12 cellular contexts compared by ENCODE assay signal in genomic region chr1:89465201-89465600, GRCh38. TPM values are rescaled to one million over a fixed set of nuclear protein-coding genes. Genes with fewer than 3 reads are reported as not detected.
A peak's percentile ranks its signal among the peaks of the same experiment; 100 is the strongest.
DNase-seq lines count a peak whose midpoint lies in the region; ATAC-seq lines count a peak whose summit lies in the region.
"Had no signal": no experiment of that assay in that cellular context is flagged by ENCODE, and none has a peak within 500 bp of the region (broad histone marks: within the 10 kb centered on the region; RNA-seq: fewer than 3 reads in every experiment).

No MANE protein-coding gene starts in this region.

- H3K27ac Mint-ChIP-seq in CD4-positive, CD25-positive, alpha-beta regulatory T cell, result no peak overlapping the region
- no peak overlapping the region for H3K27ac Mint-ChIP-seq in activated naive CD8-positive, alpha-beta T cell treated with anti-CD3 and anti-CD28 coated beads for 36 hours
- H3K27ac Mint-ChIP-seq: neural progenitor cell had no signal

- ATAC-seq in CD4-positive, CD25-positive, alpha-beta regulatory T cell (ENCODE audit: low read depth in 2 of 2), result peak; percentile 40 to 46
- ATAC-seq in GM18508 (IDR thresholded peaks at IDR 0.05; ENCODE audit: insufficient read depth, unreplicated experiment) (peak; percentile 39), HG03175 (IDR thresholded peaks at IDR 0.05; ENCODE audit: unreplicated experiment) (peak; percentile 75), HG02642 (IDR thresholded peaks at IDR 0.05; ENCODE audit: poor library complexity, unreplicated experiment) (no peak)

- H3K4me3 Mint-ChIP-seq in CD4-positive, CD25-positive, alpha-beta regulatory T cell, result no peak overlapping the region
- no peak overlapping the region for H3K4me3 Mint-ChIP-seq in activated naive CD8-positive, alpha-beta T cell treated with anti-CD3 and anti-CD28 coated beads for 36 hours
- H3K4me3 Mint-ChIP-seq: neural progenitor cell had no signal

- H3K27ac ChIP-seq in CD4-positive, CD25-positive, alpha-beta regulatory T cell (ENCODE audit: insufficient read depth, low read length, poor library complexity, severe bottlenecking), result no peak overlapping the region
- H3K27ac ChIP-seq in GM23248, result no peak overlapping the region
- H3K27ac ChIP-seq: dorsolateral prefrontal cortex, neural progenitor cell, SK-N-MC had no signal

- peaks cover 0 to 2% (median 0%) of the 10 kb centered on the region in 7 donors for H3K9me3 Mint-ChIP-seq in CD4-positive, CD25-positive, alpha-beta regulatory T cell
- H3K9me3 Mint-ChIP-seq in activated naive CD8-positive, alpha-beta T cell treated with anti-CD3 and anti-CD28 coated beads for 36 hours, result peaks cover 1% of the 10 kb centered on the region
- H3K9me3 Mint-ChIP-seq: neural progenitor cell had no signal

- H4K20me1 ChIP-seq in GM23248 (ENCODE audit: insufficient read depth), result no peaks in the 10 kb centered on the region

- H3K4me2 ChIP-seq in GM23248 (ENCODE audit: unreplicated experiment), result no peak overlapping the region
- H3K4me2 ChIP-seq: neural progenitor cell had no signal

- H3F3A ChIP-seq in GM23248 (ENCODE audit: insufficient read depth), result no peaks in the 10 kb centered on the region

- in situ Hi-C loops in GM23248 (cut with MboI), result no loop called here

- no peak overlapping the region for H3K9ac ChIP-seq in GM23248
- H3K9ac ChIP-seq: neural progenitor cell had no signal

- H3K79me2 ChIP-seq in GM23248 (ENCODE audit: insufficient read depth), result no peaks in the 10 kb centered on the region

- no peak overlapping the region for H2AFZ ChIP-seq in GM23248
- H2AFZ ChIP-seq: neural progenitor cell had no signal

- peaks cover 82% of the 10 kb centered on the region for H3K27me3 Mint-ChIP-seq in CD4-positive, CD25-positive, alpha-beta regulatory T cell
- H3K27me3 Mint-ChIP-seq in activated naive CD8-positive, alpha-beta T cell treated with anti-CD3 and anti-CD28 coated beads for 36 hours, result peaks cover 80% of the 10 kb centered on the region

- no peaks in the 10 kb centered on the region for H3K9me3 ChIP-seq in CD4-positive, CD25-positive, alpha-beta regulatory T cell (ENCODE audit: control insufficient read depth in 2 of 2, low read length in 2 of 2)
- H3K9me3 ChIP-seq in GM23248 (ENCODE audit: low read depth), result no peaks in the 10 kb centered on the region

- no peaks in the 10 kb centered on the region for H3K9me2 ChIP-seq in GM23248 (ENCODE audit: insufficient read depth)

- peaks cover 0 to 15% (median 8%) of the 10 kb centered on the region in 4 donors for H3K4me1 Mint-ChIP-seq in CD4-positive, CD25-positive, alpha-beta regulatory T cell
- H3K4me1 Mint-ChIP-seq in activated naive CD8-positive, alpha-beta T cell treated with anti-CD3 and anti-CD28 coated beads for 36 hours, result peaks cover 29% of the 10 kb centered on the region
- H3K4me1 Mint-ChIP-seq: neural progenitor cell had no signal

- no peak for DNase-seq in CD4-positive, CD25-positive, alpha-beta regulatory T cell
- DNase-seq in activated naive CD8-positive, alpha-beta T cell treated with anti-CD3 and anti-CD28 coated beads for 36 hours, result peak; percentile 17
- no peak for DNase-seq in NCI-H510A (lab: John Stamatoyannopoulos, UW)
- DNase-seq in SIG-M5 treated with dmso at 0.1 percent for 504 hours (lab: John Stamatoyannopoulos, UW; ENCODE audit: unreplicated experiment), result no peak
- DNase-seq in GM23248, result no peak
- DNase-seq: dorsolateral prefrontal cortex, NCI-H146 had no signal

- peaks cover 5% of the 10 kb centered on the region for H3K4me1 ChIP-seq in CD4-positive, CD25-positive, alpha-beta regulatory T cell (ENCODE audit: control insufficient read depth, insufficient read depth, low read length, poor library complexity, severe bottlenecking)
- H3K4me1 ChIP-seq in GM23248 (ENCODE audit: insufficient read depth), result no peaks in the 10 kb centered on the region
- H3K4me1 ChIP-seq: neural progenitor cell had no signal

- H3K36me3 Mint-ChIP-seq in CD4-positive, CD25-positive, alpha-beta regulatory T cell, result peaks cover 3% of the 10 kb centered on the region
- peaks cover 4% of the 10 kb centered on the region for H3K36me3 Mint-ChIP-seq in activated naive CD8-positive, alpha-beta T cell treated with anti-CD3 and anti-CD28 coated beads for 36 hours
- H3K36me3 Mint-ChIP-seq: neural progenitor cell had no signal

- H3K4me3 ChIP-seq in CD4-positive, CD25-positive, alpha-beta regulatory T cell (ENCODE audit: low read depth, low read length), result no peak overlapping the region
- no peak overlapping the region for H3K4me3 ChIP-seq in GM23248
- H3K4me3 ChIP-seq: dorsolateral prefrontal cortex, neural progenitor cell, SK-N-MC had no signal

- 92 to 95% methylated on average over 1 of the region's 1 CpG for WGBS in GM23248 (ENCODE audit: low coverage in 1 of 2, low lambda C conversion rate in 2 of 2, missing lambda C conversion rate in 2 of 2), 2 experiments

- H3K36me3 ChIP-seq in CD4-positive, CD25-positive, alpha-beta regulatory T cell (ENCODE audit: control insufficient read depth, insufficient read depth, low read length), result no peaks in the 10 kb centered on the region
- H3K36me3 ChIP-seq in GM23248 (ENCODE audit: low read depth), result no peaks in the 10 kb centered on the region
- H3K36me3 ChIP-seq: neural progenitor cell had no signal

- peaks cover 31% of the 10 kb centered on the region for H3K27me3 ChIP-seq in CD4-positive, CD25-positive, alpha-beta regulatory T cell (ENCODE audit: control insufficient read depth, insufficient read depth, low read length)
- peaks cover 10% of the 10 kb centered on the region; the same call in 1 of the 2 replicates for H3K27me3 ChIP-seq in GM23248 (replicated peaks; ENCODE audit: insufficient read depth)
- H3K27me3 ChIP-seq: dorsolateral prefrontal cortex, neural progenitor cell had no signal

RNA-seq across cellular contexts. Expression of gene LRRC8B, which starts 59.4 kb away (rescaled TPM):
- total RNA-seq in CD4-positive, CD25-positive, alpha-beta regulatory T cell, result 20.4 TPM
- polyA plus RNA-seq in CD4-positive, CD25-positive, alpha-beta regulatory T cell, result 10 to 100 TPM in 3 of 4 donors, 1 to 10 TPM in 1; 8.9 to 19.6 (median 17.7) TPM
- 10 to 100 TPM; 22.3 to 24.5 TPM for total RNA-seq in activated naive CD8-positive, alpha-beta T cell treated with anti-CD3 and anti-CD28 coated beads for 36 hours
- total RNA-seq in GM23248 (2014; rRNA removed; shearing (Covaris generic)), result 0.32 and 0.63 TPM in 2 replicates
- 0.33 and 0.54 TPM in 2 replicates for polyA plus RNA-seq in GM23248 (2016; fragmentation: Nextera tagmentation; extraction: Ambion mirVana)

Comparison
In these comparisons a context has a peak if more than half of its experiments do, and no peak if none do; other contexts are left out.
1. RNA of gene LRRC8B, which starts 59.4 kb away (total RNA-seq): 22.3 to 24.5 TPM in activated naive CD8-positive, alpha-beta T cell treated with anti-CD3 and anti-CD28 coated beads for 36 hours and 20.4 TPM in CD4-positive, CD25-positive, alpha-beta regulatory T cell (single experiment); 0.32 to 0.63 TPM in GM23248; every median in the first group is over 10 times any median in the second.